Comparison of ENCODE assay signal across 8 cellular contexts in genomic region chr17:28612936-28613872, GRCh38. TPM values are rescaled to one million over a fixed set of nuclear protein-coding genes. Genes with fewer than 3 reads are reported as not detected.
DNase-seq lines count a peak whose midpoint lies in the region; ATAC-seq and TF ChIP-seq lines count a peak whose summit lies in the region.

No MANE protein-coding gene starts in this region.

- peak; percentile 27 for DNase-seq in A172 (ENCODE audit: low spot score)
- DNase-seq in GM10266 (ENCODE audit: extremely low spot score): peak; percentile 53
- DNase-seq in RPMI8226: peak; percentile 45
- DNase-seq in body of pancreas: peak; percentile 31 to 57 (median 36)
- DNase-seq in inferior parietal cortex (ENCODE audit: extremely low spot score): peak; percentile 69
- DNase-seq in stimulated activated CD8-positive, alpha-beta memory T cell treated with anti-CD3 and anti-CD28 coated beads, Interleukin-12 subunit alpha, Interleukin-12 subunit beta, amount 100 ng/mL, for 1 hour (ENCODE audit: low read depth): peak; percentile 20
- DNase-seq in lower leg skin (ENCODE audit: low spot score in 2 of 2): no peak

- intact Hi-C loops in body of pancreas (cut with DNase I) (no loop called here), lower leg skin (cut with DNase I; ENCODE audit: low total_unique reads) (no loop called here)

- no peak overlapping the region for H3K4me3 ChIP-seq in body of pancreas
- H3K4me3 ChIP-seq in lower leg skin (ENCODE audit: low read depth, poor library complexity, severe bottlenecking): no peak overlapping the region

- TF ChIP-seq POLR2A in body of pancreas (IDR thresholded peaks at IDR 0.05): no peak
- no peak for TF ChIP-seq POLR2A in lower leg skin (IDR thresholded peaks at IDR 0.05)

- no peaks in the 10 kb centered on the region for H3K4me1 ChIP-seq in body of pancreas

- H3K9me3 ChIP-seq in body of pancreas: no peaks in the 10 kb centered on the region

- WGBS in body of pancreas, 2 donors: 68 to 73% methylated on average over 3 to 6 of the region's 6 CpGs
- 79 to 87% methylated on average over 6 of the region's 6 CpGs for WGBS in lower leg skin, 2 donors

- no peak overlapping the region for H3K27ac ChIP-seq in body of pancreas

- ATAC-seq in body of pancreas: peak; percentile 35
- no peak for ATAC-seq in GM19463 (IDR thresholded peaks at IDR 0.05; ENCODE audit: unreplicated experiment)

- H3K36me3 ChIP-seq in body of pancreas (replicated peaks in 1 of 2; ENCODE audit: insufficient read depth in 1 of 2, low read depth in 2 of 2): peaks cover 9 to 25% of the 10 kb centered on the region in 2 donors

- TF ChIP-seq CTCF in GM10266 (IDR thresholded peaks at IDR 0.05; ENCODE audit: control insufficient read depth, insufficient read depth, low read depth, missing control alignments) (peak; percentile 68), body of pancreas (IDR thresholded peaks at IDR 0.05) (peak; percentile 44 to 58 (median 47)), lower leg skin (IDR thresholded peaks at IDR 0.05) (no peak)

- H3K27me3 ChIP-seq in body of pancreas: no peaks in the 10 kb centered on the region

RNA-seq across cellular contexts. Expression of gene RSKR, which starts 0.8 kb away (rescaled TPM):
- total RNA-seq in A172 (2014; rRNA removed; shearing (Covaris generic)): 6.5 and 8.4 TPM in 2 replicates
- total RNA-seq in body of pancreas: 10 to 100 TPM in 1 of 2 donors, 1 to 10 TPM in 1; 2.6 to 14.8 TPM
- 1 to 10 TPM; 6.7 to 8.7 (median 6.9) TPM for total RNA-seq in lower leg skin

RNA-seq across cellular contexts. Expression of gene SPAG5, which starts 14.4 kb away (rescaled TPM):
- total RNA-seq in A172 (2014; rRNA removed; shearing (Covaris generic)): 162 and 170 TPM in 2 replicates
- 1 to 10 TPM in 1 of 2 donors, not detected in 1; 3.1 TPM for total RNA-seq in body of pancreas
- 10 to 100 TPM in 1 of 4 donors, 1 to 10 TPM in 3; 4.0 to 12.4 (median 7.7) TPM for total RNA-seq in lower leg skin

RNA-seq across cellular contexts. Expression of gene BLTP2, which starts 31.8 kb away (rescaled TPM):
- total RNA-seq in A172 (2014; rRNA removed; shearing (Covaris generic)): 119 and 131 TPM in 2 replicates
- total RNA-seq in body of pancreas: 10 to 100 TPM; 70.8 to 87.3 TPM
- 10 to 100 TPM; 51.0 to 93.7 (median 83.7) TPM for total RNA-seq in lower leg skin

RNA-seq across cellular contexts. Expression of gene ALDOC, which starts 36.5 kb away (rescaled TPM):
- total RNA-seq in A172 (2014; rRNA removed; shearing (Covaris generic)): 1.3 and 2.1 TPM in 2 replicates
- total RNA-seq in body of pancreas (10 to 100 TPM in 1 of 2 donors, 1 to 10 TPM in 1; 2.9 to 25.1 TPM), lower leg skin (100 to 1,000 TPM; 109 to 186 (median 138) TPM)

RNA-seq across cellular contexts. Expression of gene PIGS, which starts 41.9 kb away (rescaled TPM):
- total RNA-seq in A172 (2014; rRNA removed; shearing (Covaris generic)): 48.9 and 83.5 TPM in 2 replicates
- total RNA-seq in body of pancreas: 10 to 100 TPM; 11.7 to 12.2 TPM
- 10 to 100 TPM; 57.6 to 84.0 (median 75.1) TPM for total RNA-seq in lower leg skin

Comparison
In these comparisons a context has a peak if more than half of its experiments do, and no peak if none do; other contexts are left out.
1. DNase-seq: peak in A172 (single experiment), GM10266 (single experiment), RPMI8226 (single experiment), body of pancreas (4 of 4), inferior parietal cortex (single experiment) and stimulated activated CD8-positive, alpha-beta memory T cell treated with anti-CD3 and anti-CD28 coated beads, Interleukin-12 subunit alpha, Interleukin-12 subunit beta, amount 100 ng/mL, for 1 hour (single experiment); none in lower leg skin (0 of 2).
2. CTCF ChIP-seq: peak in GM10266 (single experiment) and body of pancreas (7 of 7); none in lower leg skin (0 of 3).
3. RNA of gene SPAG5, which starts 14.4 kb away (total RNA-seq): 162 to 170 TPM in A172; 4.0 to 12.4 TPM in lower leg skin and 3.1 TPM in body of pancreas; every median in the first group is over 10 times any median in the second.